Comparison of ENCODE assay signal across 8 cellular contexts in the genomic region with DNA sequence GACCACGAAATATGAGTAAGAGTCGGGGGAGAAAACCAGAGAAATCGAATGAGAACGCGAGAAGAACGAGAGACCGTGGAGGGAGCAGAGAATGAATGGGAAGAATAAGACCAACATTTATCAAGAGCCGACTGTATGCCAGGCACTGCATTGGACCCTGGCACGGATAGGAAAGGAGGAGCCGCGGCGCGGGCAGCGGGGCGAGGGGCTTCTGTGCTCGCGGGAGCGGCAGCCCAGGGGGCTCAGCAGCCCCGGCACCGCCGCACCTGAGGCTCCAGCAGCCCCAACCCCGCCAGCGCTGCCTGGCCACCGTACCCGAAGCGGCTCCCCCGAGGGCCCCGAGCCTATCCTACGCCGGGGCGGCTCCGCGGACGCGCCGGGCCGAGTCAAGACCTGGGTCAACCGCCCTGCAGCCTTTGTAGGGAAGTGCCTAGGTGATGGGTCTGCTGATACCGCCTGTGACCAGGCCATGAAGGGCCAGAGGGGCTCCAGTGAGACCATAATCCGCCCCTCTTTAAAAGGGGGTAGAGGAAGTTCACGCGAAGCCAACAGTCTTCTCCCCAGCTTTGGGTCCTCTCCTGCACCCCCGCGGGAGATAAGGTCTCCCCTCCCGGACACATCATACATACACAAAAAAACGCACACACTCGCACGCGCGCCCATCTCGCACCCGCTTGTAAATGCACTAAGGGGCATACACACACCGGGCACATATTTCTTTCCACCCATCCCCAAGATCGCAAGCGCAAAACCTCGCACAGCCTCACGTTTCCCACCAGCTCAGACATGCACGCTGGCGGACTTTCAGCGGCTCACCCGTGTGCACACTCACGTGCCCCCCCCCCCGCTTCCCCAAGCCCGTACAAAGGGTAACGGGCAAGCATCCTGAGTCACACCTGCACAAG. TPM values are rescaled to one million over a fixed set of nuclear protein-coding genes. Genes with fewer than 3 reads are reported as not detected.
A peak's percentile ranks its signal among the peaks of the same experiment; 100 is the strongest.
DNase-seq lines count a peak whose midpoint lies in the region; ATAC-seq, FAIRE-seq and TF ChIP-seq lines count a peak whose summit lies in the region.

No MANE protein-coding gene starts in this region.

- H3K27me3 ChIP-seq in MG63 (peaks cover 13% of the 10 kb centered on the region), stomach smooth muscle (ENCODE audit: control insufficient read depth in 1 of 2, insufficient read depth in 2 of 2, low read length in 2 of 2) (peaks cover 38 to 59% of the 10 kb centered on the region in 2 donors)

- DNase-seq in Calu3 (no peak), MG63 (no peak), left colon (no peak), HTR-8/SVneo (ENCODE audit: insufficient read length, low spot score) (no peak), NCI-H1436 treated with DMSO at 0.1 percent for 48 hours (lab: John Stamatoyannopoulos, UW) (no peak)
- DNase-seq in activated naive CD4-positive, alpha-beta T cell treated with anti-CD3 and anti-CD28 coated beads for 36 hours: peak; percentile 56

- H3K27me3 Mint-ChIP-seq in Calu3 (ENCODE audit: unreplicated experiment): peaks cover 64% of the 10 kb centered on the region
- H3K27me3 Mint-ChIP-seq in activated naive CD4-positive, alpha-beta T cell treated with anti-CD3 and anti-CD28 coated beads for 36 hours (ENCODE audit: low read depth): peaks cover 27% of the 10 kb centered on the region

- intact Hi-C loops in Calu3 (cut with micrococcal nuclease; ENCODE audit: unreplicated experiment): loop anchor here (2.0 to 5.0 kb wide), 3 partner anchors 67 to 181 kb away; no protein-coding TSS in a partner anchor
- intact Hi-C loops in activated naive CD4-positive, alpha-beta T cell treated with anti-CD3 and anti-CD28 coated beads for 36 hours (cut with micrococcal nuclease): loop anchor here (1.0 to 5.0 kb wide), 4 partner anchors 17 to 617 kb away; no protein-coding TSS in a partner anchor
- intact Hi-C loops in left colon (cut with DNase I, micrococcal nuclease): loop anchor here in 1 of 2 donors (5.0 to 10.0 kb wide), 2 partner anchors 68 to 185 kb away; partner anchors contain the start of gene YPEL4

- H3K4me1 Mint-ChIP-seq in Calu3 (ENCODE audit: low read depth, unreplicated experiment): peaks cover 31% of the 10 kb centered on the region
- H3K4me1 Mint-ChIP-seq in activated naive CD4-positive, alpha-beta T cell treated with anti-CD3 and anti-CD28 coated beads for 36 hours (ENCODE audit: low read depth): peaks cover 25% of the 10 kb centered on the region

- no peak for TF ChIP-seq CTCF in Calu3 (IDR thresholded peaks at IDR 0.05; ENCODE audit: unreplicated experiment)

- ATAC-seq in left colon (peak; percentile 14), GM18867 (IDR thresholded peaks at IDR 0.05; ENCODE audit: unreplicated experiment) (no peak)

- peak overlapping the region in 1 of 2 donors; percentile 20 for H3K9ac ChIP-seq in stomach smooth muscle (ENCODE audit: low read length in 2 of 2)

- BruUV-seq in Calu3 (replicated peaks; lab: Mats Ljungman, UMichigan): no TSS peak

- peaks cover 17% of the 10 kb centered on the region for H3K36me3 Mint-ChIP-seq in Calu3 (ENCODE audit: insufficient read depth, unreplicated experiment)
- no peaks in the 10 kb centered on the region for H3K36me3 Mint-ChIP-seq in activated naive CD4-positive, alpha-beta T cell treated with anti-CD3 and anti-CD28 coated beads for 36 hours (ENCODE audit: low read depth)

- H3K27ac Mint-ChIP-seq in Calu3 (ENCODE audit: unreplicated experiment): peak overlapping the region; percentile 11
- H3K27ac Mint-ChIP-seq in activated naive CD4-positive, alpha-beta T cell treated with anti-CD3 and anti-CD28 coated beads for 36 hours: no peak overlapping the region

- H3K4me3 Mint-ChIP-seq in Calu3 (ENCODE audit: low read depth, unreplicated experiment): peak overlapping the region; percentile 66
- peak overlapping the region; percentile 81 for H3K4me3 Mint-ChIP-seq in activated naive CD4-positive, alpha-beta T cell treated with anti-CD3 and anti-CD28 coated beads for 36 hours

- no peaks in the 10 kb centered on the region for H3K9me3 Mint-ChIP-seq in Calu3 (ENCODE audit: low read depth, unreplicated experiment)
- no peaks in the 10 kb centered on the region for H3K9me3 Mint-ChIP-seq in activated naive CD4-positive, alpha-beta T cell treated with anti-CD3 and anti-CD28 coated beads for 36 hours

- no peaks in the 10 kb centered on the region for H3K9me3 ChIP-seq in MG63
- no peaks in the 10 kb centered on the region for H3K9me3 ChIP-seq in stomach smooth muscle (ENCODE audit: control insufficient read depth in 2 of 2, low read length in 2 of 2)

- H3K4me3 ChIP-seq in MG63 (peak overlapping the region; percentile 24), stomach smooth muscle (ENCODE audit: low read length in 2 of 2) (peak overlapping the region; percentile 57 to 61)

- CTCF ChIA-PET in Calu3 (lab: Charles Lee): interaction anchor here (0.5 to 2.7 kb wide), 14 partner anchors 17 to 185 kb away, joined by 3 to 16 read pairs (median 5); partner anchors contain the start of genes SLC43A1 and UBE2L6
- CTCF ChIA-PET in activated naive CD4-positive, alpha-beta T cell treated with anti-CD3 and anti-CD28 coated beads for 36 hours (lab: Charles Lee): interaction anchor here (0.6 to 8.6 kb wide), 22 partner anchors 8 to 183 kb away, joined by 3 to 211 read pairs (median 10); partner anchors contain the start of genes SLC43A1, SSRP1, TIMM10 and UBE2L6

- H3K36me3 ChIP-seq in MG63 (no peaks in the 10 kb centered on the region), stomach smooth muscle (ENCODE audit: control insufficient read depth in 2 of 2, insufficient read depth in 2 of 2, low read length in 2 of 2) (no peaks in the 10 kb centered on the region)

- H3K4me1 ChIP-seq in stomach smooth muscle (ENCODE audit: control insufficient read depth, insufficient read depth, low read length): peaks cover 32% of the 10 kb centered on the region

- no peak for FAIRE-seq in HTR-8/SVneo (lab: Jason Lieb, UNC)

- no peak overlapping the region for H3K27ac ChIP-seq in stomach smooth muscle (ENCODE audit: low read length)

RNA-seq across cellular contexts. Expression of gene RTN4RL2, which starts 1.0 kb away (rescaled TPM):
- total RNA-seq in Calu3 (2022) (1.9 and 3.6 TPM in 2 replicates), left colon (under 1 TPM; 0.67 to 0.98 TPM)
- total RNA-seq in MG63 (2014; rRNA removed; shearing (Covaris generic); ENCODE audit: low replicate concordance): 0.03 and 1.6 TPM in 2 replicates
- under 1 TPM; 0.74 to 0.99 TPM for total RNA-seq in activated naive CD4-positive, alpha-beta T cell treated with anti-CD3 and anti-CD28 coated beads for 36 hours

RNA-seq across cellular contexts. Expression of gene SLC43A3, which starts 32.4 kb away (rescaled TPM):
- total RNA-seq in Calu3 (2022) (91.8 and 127 TPM in 2 replicates), left colon (1 to 10 TPM; 6.9 to 9.6 TPM)
- total RNA-seq in MG63 (2014; rRNA removed; shearing (Covaris generic); ENCODE audit: low replicate concordance): 73.1 and 84.3 TPM in 2 replicates
- 100 to 1,000 TPM; 116 to 117 TPM for total RNA-seq in activated naive CD4-positive, alpha-beta T cell treated with anti-CD3 and anti-CD28 coated beads for 36 hours

RNA-seq across cellular contexts. Expression of gene SLC43A1, which starts 56.1 kb away (rescaled TPM):
- total RNA-seq in Calu3 (2022) (9.5 and 12.5 TPM in 2 replicates), left colon (1 to 10 TPM; 7.1 to 9.6 TPM)
- 3.2 and 4.0 TPM in 2 replicates for total RNA-seq in MG63 (2014; rRNA removed; shearing (Covaris generic); ENCODE audit: low replicate concordance)
- 10 to 100 TPM; 26.5 to 29.7 TPM for total RNA-seq in activated naive CD4-positive, alpha-beta T cell treated with anti-CD3 and anti-CD28 coated beads for 36 hours
